In genomic region chr15:27989428-27989827, GRCh38 we compare ENCODE assay signal across 22 cellular contexts.
"Had no signal": no experiment of that assay in that cellular context is flagged by ENCODE, and none has a peak within 500 bp of the region (broad histone marks: within the 10 kb centered on the region; RNA-seq: fewer than 3 reads in every experiment).

No MANE protein-coding gene starts in this region.

- H3K9me3 ChIP-seq: right lobe of liver, suprapubic skin, transverse colon, uterus had no signal

- H3K27ac Mint-ChIP-seq: activated naive CD4-positive, alpha-beta T cell treated with anti-CD3 and anti-CD28 coated beads for 36 hours; memory B cell; stimulated activated effector memory CD8-positive, alpha-beta T cell treated with anti-CD3 and anti-CD28 coated beads, Interleukin-12 subunit alpha, Interleukin-12 subunit beta, amount 100 ng/mL, for 72 hours; stimulated activated naive CD8-positive, alpha-beta T cell treated with anti-CD3 and anti-CD28 coated beads, Interleukin-15, amount 100 ng/mL, for 72 hours had no signal

- H3K4me1 Mint-ChIP-seq: memory B cell; stimulated activated effector memory CD8-positive, alpha-beta T cell treated with anti-CD3 and anti-CD28 coated beads, Interleukin-12 subunit alpha, Interleukin-12 subunit beta, amount 100 ng/mL, for 72 hours; stimulated activated naive CD8-positive, alpha-beta T cell treated with anti-CD3 and anti-CD28 coated beads, Interleukin-15, amount 100 ng/mL, for 72 hours had no signal

- H3K4me3 ChIP-seq: cardiac muscle cell, right lobe of liver, skin epidermis, suprapubic skin, transverse colon, uterus had no signal

- H3K9me3 Mint-ChIP-seq: activated naive CD4-positive, alpha-beta T cell treated with anti-CD3 and anti-CD28 coated beads for 36 hours; activated T-cell treated with anti-CD3 and anti-CD28 coated beads, Interleukin-2, amount 50 U/mL, for 4 hours; memory B cell; nephron; stimulated activated effector memory CD8-positive, alpha-beta T cell treated with anti-CD3 and anti-CD28 coated beads, Interleukin-12 subunit alpha, Interleukin-12 subunit beta, amount 100 ng/mL, for 72 hours; stimulated activated naive CD8-positive, alpha-beta T cell treated with anti-CD3 and anti-CD28 coated beads, Interleukin-15, amount 100 ng/mL, for 72 hours had no signal

- ATAC-seq: activated T-cell treated with anti-CD3 and anti-CD28 coated beads, Interleukin-2, amount 50 U/mL, for 4 hours; right lobe of liver; stimulated activated effector memory CD8-positive, alpha-beta T cell treated with anti-CD3 and anti-CD28 coated beads, Interleukin-12 subunit alpha, Interleukin-12 subunit beta, amount 100 ng/mL, for 72 hours; stimulated activated naive CD8-positive, alpha-beta T cell treated with anti-CD3 and anti-CD28 coated beads, Interleukin-15, amount 100 ng/mL, for 72 hours had no signal

- H3K79me2 ChIP-seq: parathyroid adenoma had no signal

- H3K27ac ChIP-seq: cardiac muscle cell, parathyroid adenoma, right lobe of liver, skin epidermis, suprapubic skin, transverse colon, uterus, WERI-Rb-1 had no signal

- DNase-seq: activated CD4-positive, alpha-beta T cell treated with anti-CD3 and anti-CD28 coated beads for 1 hour; activated CD8-positive, alpha-beta memory T cell treated with anti-CD3 and anti-CD28 coated beads for 24 hours; activated CD8-positive, alpha-beta memory T cell treated with anti-CD3 and anti-CD28 coated beads, Interleukin-2, amount 50 U/mL, for 4 hours; activated naive CD4-positive, alpha-beta T cell treated with anti-CD3 and anti-CD28 coated beads for 36 hours; activated T-cell treated with anti-CD3 and anti-CD28 coated beads, Interleukin-2, amount 50 U/mL, for 4 hours; amygdala; foreskin fibroblast; nucleus accumbens; right lobe of liver; stimulated activated CD4-positive, alpha-beta T cell treated with anti-CD3 and anti-CD28 coated beads, Interleukin-2, amount 100 ng/mL, for 24 hours; stimulated activated naive CD8-positive, alpha-beta T cell treated with anti-CD3 and anti-CD28 coated beads, Interleukin-15, amount 100 ng/mL, for 72 hours; T-helper 1 cell; transverse colon; uterus; WERI-Rb-1 had no signal

- H3K4me3 Mint-ChIP-seq: activated naive CD4-positive, alpha-beta T cell treated with anti-CD3 and anti-CD28 coated beads for 36 hours; activated T-cell treated with anti-CD3 and anti-CD28 coated beads, Interleukin-2, amount 50 U/mL, for 4 hours; memory B cell; nephron; stimulated activated effector memory CD8-positive, alpha-beta T cell treated with anti-CD3 and anti-CD28 coated beads, Interleukin-12 subunit alpha, Interleukin-12 subunit beta, amount 100 ng/mL, for 72 hours; stimulated activated naive CD8-positive, alpha-beta T cell treated with anti-CD3 and anti-CD28 coated beads, Interleukin-15, amount 100 ng/mL, for 72 hours had no signal

- H3K9ac ChIP-seq: parathyroid adenoma had no signal

- H3K4me1 ChIP-seq: parathyroid adenoma, right lobe of liver, suprapubic skin, transverse colon, uterus had no signal

- H3K36me3 ChIP-seq: cardiac muscle cell, right lobe of liver, suprapubic skin, transverse colon, uterus, WERI-Rb-1 had no signal

- H2AFZ ChIP-seq: parathyroid adenoma had no signal

- H3K27me3 ChIP-seq: cardiac muscle cell, right lobe of liver, suprapubic skin, transverse colon, uterus had no signal

- H3K36me3 Mint-ChIP-seq: memory B cell; stimulated activated effector memory CD8-positive, alpha-beta T cell treated with anti-CD3 and anti-CD28 coated beads, Interleukin-12 subunit alpha, Interleukin-12 subunit beta, amount 100 ng/mL, for 72 hours had no signal
